ENCODE assay signal across 1 cellular context in the genomic region with DNA sequence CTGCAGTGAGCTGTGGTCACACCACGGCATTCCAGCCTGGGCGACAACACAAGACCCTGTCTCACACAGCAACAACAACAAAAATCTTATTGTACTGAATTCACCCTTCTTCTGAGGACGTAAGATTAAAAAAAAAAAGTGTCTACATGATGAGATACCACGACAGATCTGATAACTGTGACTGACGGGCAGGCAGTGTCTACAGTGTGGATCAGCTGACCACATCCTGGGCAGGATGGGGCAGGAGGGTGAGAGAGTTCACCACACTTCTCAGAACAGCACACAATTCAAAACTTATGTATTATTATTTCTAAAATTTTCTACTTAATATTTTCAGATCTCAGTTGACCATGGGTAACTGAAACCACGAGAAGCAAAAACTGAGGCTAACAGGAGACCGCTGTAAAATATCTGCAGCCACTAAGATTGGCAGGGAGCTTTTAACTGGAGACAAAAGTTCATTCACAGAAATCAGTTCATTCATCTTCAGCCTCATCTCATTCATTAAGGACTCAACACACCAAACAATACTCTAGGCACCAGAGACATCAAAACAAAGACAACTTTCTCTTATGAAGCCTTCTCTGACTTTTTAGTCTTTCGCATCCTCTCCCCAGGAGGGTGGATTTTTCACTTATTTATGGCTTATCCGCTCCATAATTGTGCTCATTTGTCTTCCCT.
TF ChIP-seq lines count a peak whose summit lies in the region.

No MANE protein-coding gene starts in this region.

TF ChIP-seq in IMR-90, 13 proteins besides CTCF, POLR2A, EP300 and RAD21:
- no peak for TF ChIP-seq NFE2L2 (IDR thresholded peaks at IDR 0.05; ENCODE audit: low read depth, low read length)
- no peak for TF ChIP-seq SMC3 (IDR thresholded peaks at IDR 0.05; ENCODE audit: low read depth, low read length)
